Comparison of ENCODE assay signal across 17 cellular contexts in genomic region chr3:197475514-197475913, GRCh38.
DNase-seq lines count a peak whose midpoint lies in the region; FAIRE-seq and TF ChIP-seq lines count a peak whose summit lies in the region.
"Had no signal": no experiment of that assay in that cellular context is flagged by ENCODE, and none has a peak within 500 bp of the region (broad histone marks: within the 10 kb centered on the region; RNA-seq: fewer than 3 reads in every experiment).

No MANE protein-coding gene starts in this region.

- H3K9me3 ChIP-seq in H1 (ENCODE audit: insufficient read depth in 2 of 2, low read depth in 1 of 2, low read length in 1 of 2) (no peaks in the 10 kb centered on the region), tibial artery (no peaks in the 10 kb centered on the region)
- H3K9me3 ChIP-seq: HAP-1 had no signal

- no peak overlapping the region for H2BK120ac ChIP-seq in H1 (replicated peaks; ENCODE audit: low read depth, low read length)

- H3K23ac ChIP-seq in H1 (ENCODE audit: insufficient read length), result no peak overlapping the region

- no peaks in the 10 kb centered on the region for H3K23me2 ChIP-seq in H1 (ENCODE audit: low read depth, low read length)

- no peaks in the 10 kb centered on the region for H3K79me1 ChIP-seq in H1 (ENCODE audit: low read depth, low read length)

- H3K79me2 ChIP-seq in H1 (ENCODE audit: control insufficient read depth in 1 of 2, insufficient read depth in 2 of 2, low read length in 2 of 2), result no peaks in the 10 kb centered on the region

- CTCF ChIA-PET in RWPE1 (lab: Yijun Ruan, JAX) (interaction anchor here (0.6 kb wide), 1 partner anchor 433 kb away, joined by 6 read pairs; no protein-coding TSS in a partner anchor), H1 (lab: Charles Lee; ENCODE audit: partially characterized antibody) (interaction anchor here (2.1 kb wide), 1 partner anchor 27 kb away, joined by 7 read pairs; no protein-coding TSS in a partner anchor)

- H3K4me1 ChIP-seq in H1 (replicated peaks in 1 of 4; ENCODE audit: control insufficient read depth in 3 of 4, insufficient read depth in 4 of 4, low read length in 3 of 4) (peaks cover 0 to 4% (median under 1%) of the 10 kb centered on the region in 4 experiments; a peak in 2 of 7 replicates), tibial artery (no peaks in the 10 kb centered on the region)

- no peak overlapping the region for H2BK15ac ChIP-seq in H1 (ENCODE audit: low read length)

- TF ChIP-seq EP300 in H1 (IDR thresholded peaks at IDR 0.05; ENCODE audit: borderline replicate concordance in 1 of 2, low read depth in 2 of 2, low read length in 2 of 2), result no peak

- no peak overlapping the region for H3K4ac ChIP-seq in H1 (replicated peaks; ENCODE audit: insufficient read length, low read depth, low read length)

- no peaks in the 10 kb centered on the region for H4K20me1 ChIP-seq in H1 (replicated peaks in 1 of 2; ENCODE audit: control insufficient read depth in 1 of 2, insufficient read depth in 2 of 2, low read length in 2 of 2)

- TF ChIP-seq RAD21 in H1 (IDR thresholded peaks at IDR 0.05 in 1 of 2, conservative IDR thresholded peaks at IDR 0.05 in 1 of 2; ENCODE audit: low read depth in 2 of 2, low read length in 2 of 2), result no peak

- H3K4me3 ChIP-seq in H1 (ENCODE audit: extremely low read depth in 1 of 4, insufficient read depth in 2 of 4, low read depth in 3 of 4, low read length in 4 of 4) (no peak overlapping the region), tibial artery (no peak overlapping the region)
- H3K4me3 ChIP-seq: GM12878, HAP-1 had no signal

- H3K9ac ChIP-seq in H1 (replicated peaks in 1 of 4; ENCODE audit: extremely low read depth in 1 of 4, low read depth in 3 of 4, low read length in 3 of 4), result no peak overlapping the region

- no peak overlapping the region for H2BK12ac ChIP-seq in H1 (ENCODE audit: low read depth, low read length)

- no peak overlapping the region for H4K5ac ChIP-seq in H1 (ENCODE audit: insufficient read length, low read depth, low read length)

- H2BK5ac ChIP-seq in H1 (ENCODE audit: low read depth, low read length), result no peak overlapping the region

- no peak overlapping the region for H4K91ac ChIP-seq in H1 (replicated peaks; ENCODE audit: insufficient read length, low read length)

- POLR2A ChIA-PET in RWPE1 (lab: Yijun Ruan, JAX; ENCODE audit: low non-redundant PET) (no interaction called here), H1 (lab: Charles Lee; ENCODE audit: partially characterized antibody) (no interaction called here)

- DNase-seq in NCI-H2171 (lab: John Stamatoyannopoulos, UW) (peak; percentile 55), RWPE1 (ENCODE audit: low spot score) (no peak), H1 (ENCODE audit: low read depth in 1 of 2, low spot score in 2 of 2) (no peak), tibial artery (no peak), T-helper 2 cell (no peak), hepatic stellate cell (ENCODE audit: low spot score) (no peak)
- DNase-seq in activated effector memory CD4-positive, alpha-beta T cell treated with Interleukin-2 at 50 U/mL for 16 hours, result no peak
- DNase-seq: CD4-positive, alpha-beta memory T cell; COR-L47; GOT3 had no signal

- no peak overlapping the region for H4K8ac ChIP-seq in H1 (ENCODE audit: extremely low read depth, insufficient read depth, low read length)

- peak overlapping the region; percentile 52; the same call in 1 of the 2 replicates for H2AFZ ChIP-seq in H1 (ENCODE audit: low read length)

- peaks cover 5% of the 10 kb centered on the region for H3K27me3 Mint-ChIP-seq in nephron (ENCODE audit: low read depth)

- no peak overlapping the region for H3K14ac ChIP-seq in H1 (ENCODE audit: insufficient read length)

- TF ChIP-seq CTCF in RWPE1 (conservative IDR thresholded peaks at IDR 0.05; ENCODE audit: low read depth) (no peak), H1 (IDR thresholded peaks at IDR 0.05; ENCODE audit: control extremely low read depth in 1 of 3, insufficient read depth in 1 of 3, low read depth in 1 of 3, low read length in 3 of 3) (no peak), nephron (IDR thresholded peaks at IDR 0.05; ENCODE audit: unreplicated experiment in 3 of 3) (no peak), tibial artery (IDR thresholded peaks at IDR 0.05) (no peak)

- H2AK5ac ChIP-seq in H1 (ENCODE audit: low read depth, low read length), result no peak overlapping the region

- TF ChIP-seq POLR2A in H1 (IDR thresholded peaks at IDR 0.05; ENCODE audit: control extremely low read depth in 1 of 2, low read depth in 2 of 2, low read length in 2 of 2), result no peak

- H3K4me3 Mint-ChIP-seq in nephron, result no peak overlapping the region
- H3K4me3 Mint-ChIP-seq: B cell; CD4-positive, alpha-beta memory T cell; IgD-negative memory B cell had no signal

- H3K27ac Mint-ChIP-seq in nephron, result peak overlapping the region in 2 of 3 experiments; percentile 22 to 74
- H3K27ac Mint-ChIP-seq: B cell; CD4-positive, alpha-beta memory T cell; IgD-negative memory B cell had no signal

- H3K9me3 Mint-ChIP-seq in nephron, result peaks cover 3% of the 10 kb centered on the region
- H3K9me3 Mint-ChIP-seq: CD4-positive, alpha-beta memory T cell; IgD-negative memory B cell had no signal

- 86% methylated on average over 3 of the region's 3 CpGs; no CpG with 5 or more reads in 1 of the 2 experiments for WGBS in H1 (ENCODE audit: extremely low coverage in 1 of 2, insufficient coverage in 1 of 2, insufficient read length in 1 of 2, insufficient replicate concordance in 2 of 2, low coverage in 1 of 2, low lambda C conversion rate in 2 of 2, missing lambda C conversion rate in 1 of 2), 2 experiments

- H3K36me3 ChIP-seq in H1 (ENCODE audit: control insufficient read depth in 2 of 4, insufficient read depth in 4 of 4, low read length in 3 of 4) (no peaks in the 10 kb centered on the region), tibial artery (no peaks in the 10 kb centered on the region)
- H3K36me3 ChIP-seq: HAP-1 had no signal

- peaks cover 30% of the 10 kb centered on the region for H3K4me1 Mint-ChIP-seq in nephron
- H3K4me1 Mint-ChIP-seq: B cell; CD4-positive, alpha-beta memory T cell; IgD-negative memory B cell had no signal

- no peak for FAIRE-seq in H1 (lab: Jason Lieb, UNC)
- FAIRE-seq: A204.1, GM12878, GM18507 had no signal

- H2BK20ac ChIP-seq in H1 (ENCODE audit: low read length), result no peak overlapping the region

- no peaks in the 10 kb centered on the region for H3K36me3 Mint-ChIP-seq in nephron (ENCODE audit: low read depth)
- H3K36me3 Mint-ChIP-seq: CD4-positive, alpha-beta memory T cell had no signal

- intact Hi-C loops in tibial artery (cut with DNase I; ENCODE audit: low total_unique reads), result no loop called here

- peaks cover 0 to 4% (median 0%) of the 10 kb centered on the region in 4 experiments; a peak in 1 of 7 replicates for H3K27me3 ChIP-seq in H1 (replicated peaks in 1 of 4; ENCODE audit: control insufficient read depth in 3 of 4, extremely low read depth in 1 of 4, insufficient read depth in 3 of 4, low read length in 3 of 4)
- H3K27me3 ChIP-seq in tibial artery, result peaks cover 0 to 27% of the 10 kb centered on the region in 2 donors

- no peak overlapping the region for H3K4me2 ChIP-seq in H1 (ENCODE audit: insufficient read depth in 1 of 2, low read depth in 2 of 2, low read length in 2 of 2)

- H3K27ac ChIP-seq in RWPE1 (peak overlapping the region; percentile 32; the same call in 1 of the 2 replicates), H1 (ENCODE audit: low read depth, low read length) (no peak overlapping the region), tibial artery (no peak overlapping the region)

- H3K18ac ChIP-seq in H1 (ENCODE audit: extremely low read depth, low read length), result no peak overlapping the region

- H3K56ac ChIP-seq in H1 (replicated peaks; ENCODE audit: insufficient read length, low read depth, low read length), result no peak overlapping the region

TF ChIP-seq in H1, 55 proteins besides CTCF, POLR2A, EP300 and RAD21:
- TF ChIP-seq SIRT6 (IDR thresholded peaks at IDR 0.05; ENCODE audit: low read length) (no peak), TBP (IDR thresholded peaks at IDR 0.05; ENCODE audit: low read depth, low read length) (no peak), SP4 (IDR thresholded peaks at IDR 0.05; ENCODE audit: low read length) (no peak), SIX5 (IDR thresholded peaks at IDR 0.05; ENCODE audit: low read depth, low read length) (no peak), CHD1 (IDR thresholded peaks at IDR 0.05; ENCODE audit: low read depth, low read length) (no peak), TEAD4 (IDR thresholded peaks at IDR 0.05; ENCODE audit: low read depth, low read length) (no peak), ZNF274 (IDR thresholded peaks at IDR 0.05; ENCODE audit: borderline replicate concordance, extremely low read depth, low read length) (no peak), JUN (IDR thresholded peaks at IDR 0.05; ENCODE audit: low read depth, low read length) (no peak), YY1 (IDR thresholded peaks at IDR 0.05; ENCODE audit: low read depth, low read length) (no peak)
